ENCODE assay signal across 11 cellular contexts in the genomic region with DNA sequence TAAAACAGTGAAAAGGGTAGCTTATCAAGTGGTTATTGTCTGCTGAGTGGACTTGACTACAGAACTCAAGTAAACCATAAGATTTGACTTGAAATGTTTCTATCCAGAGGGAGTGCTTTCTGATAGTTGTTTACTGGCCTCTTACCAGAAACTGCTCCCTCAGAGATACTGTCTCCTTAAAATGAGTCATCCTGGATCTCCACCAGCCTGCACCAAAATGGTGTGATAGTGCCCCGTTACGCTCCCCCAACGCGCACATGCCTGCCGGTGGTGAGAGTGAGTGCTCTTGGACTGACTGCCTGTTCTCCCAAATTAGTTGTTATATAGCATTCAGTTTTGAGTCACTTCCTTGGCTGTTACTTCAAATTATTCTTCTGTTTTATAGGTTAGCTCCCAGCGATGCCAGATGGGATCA. TPM values are rescaled to one million over a fixed set of nuclear protein-coding genes. Genes with fewer than 3 reads are reported as not detected.
DNase-seq lines count a peak whose midpoint lies in the region; ATAC-seq and TF ChIP-seq lines count a peak whose summit lies in the region.
"Had no signal": no experiment of that assay in that cellular context is flagged by ENCODE, and none has a peak within 500 bp of the region (broad histone marks: within the 10 kb centered on the region; RNA-seq: fewer than 3 reads in every experiment).

No MANE protein-coding gene starts in this region.

- CTCF ChIA-PET in activated naive CD4-positive, alpha-beta T cell treated with anti-CD3 and anti-CD28 coated beads for 36 hours (lab: Charles Lee) = no interaction called here

- TF ChIP-seq CTCF in left ventricle myocardium inferior (IDR thresholded peaks at IDR 0.05; ENCODE audit: borderline replicate concordance) (no peak), upper lobe of right lung (IDR thresholded peaks at IDR 0.05) (no peak)

- H3K4me3 ChIP-seq in left ventricle myocardium inferior (peak overlapping the region; percentile 6), upper lobe of right lung (no peak overlapping the region)
- H3K4me3 ChIP-seq: HAP-1 had no signal

- no peaks in the 10 kb centered on the region for H3K27me3 Mint-ChIP-seq in activated naive CD4-positive, alpha-beta T cell treated with anti-CD3 and anti-CD28 coated beads for 36 hours (ENCODE audit: low read depth)
- no peaks in the 10 kb centered on the region for H3K27me3 Mint-ChIP-seq in activated naive CD8-positive, alpha-beta T cell treated with anti-CD3 and anti-CD28 coated beads, Interleukin-2, amount 50 U/mL, for 24 hours

- peaks cover 68% of the 10 kb centered on the region for H3K36me3 Mint-ChIP-seq in activated naive CD4-positive, alpha-beta T cell treated with anti-CD3 and anti-CD28 coated beads for 36 hours (ENCODE audit: low read depth)
- peaks cover 80% of the 10 kb centered on the region for H3K36me3 Mint-ChIP-seq in activated naive CD8-positive, alpha-beta T cell treated with anti-CD3 and anti-CD28 coated beads, Interleukin-2, amount 50 U/mL, for 24 hours (ENCODE audit: low read depth)

- no peaks in the 10 kb centered on the region for H3K9me3 Mint-ChIP-seq in activated naive CD4-positive, alpha-beta T cell treated with anti-CD3 and anti-CD28 coated beads for 36 hours
- no peaks in the 10 kb centered on the region for H3K9me3 Mint-ChIP-seq in activated naive CD8-positive, alpha-beta T cell treated with anti-CD3 and anti-CD28 coated beads, Interleukin-2, amount 50 U/mL, for 24 hours

- H3K4me1 ChIP-seq in left ventricle myocardium inferior (peaks cover 72% of the 10 kb centered on the region), upper lobe of right lung (peaks cover 53% of the 10 kb centered on the region)

- H3K36me3 ChIP-seq in left ventricle myocardium inferior = peaks cover 38% of the 10 kb centered on the region
- H3K36me3 ChIP-seq in upper lobe of right lung = peaks cover 32% of the 10 kb centered on the region

- H3K4me3 Mint-ChIP-seq in activated naive CD4-positive, alpha-beta T cell treated with anti-CD3 and anti-CD28 coated beads for 36 hours = no peak overlapping the region
- peak overlapping the region; percentile 39 for H3K4me3 Mint-ChIP-seq in activated naive CD8-positive, alpha-beta T cell treated with anti-CD3 and anti-CD28 coated beads, Interleukin-2, amount 50 U/mL, for 24 hours

- H3K9me3 ChIP-seq in left ventricle myocardium inferior (replicated peaks) (no peaks in the 10 kb centered on the region), upper lobe of right lung (no peaks in the 10 kb centered on the region)
- H3K9me3 ChIP-seq: HAP-1 had no signal

- peak; percentile 11 for ATAC-seq in activated naive CD8-positive, alpha-beta T cell treated with anti-CD3 and anti-CD28 coated beads, Interleukin-2, amount 50 U/mL, for 24 hours
- ATAC-seq in upper lobe of right lung (peak; percentile 5), HG03460 (IDR thresholded peaks at IDR 0.05; ENCODE audit: unreplicated experiment) (no peak)

- H3K27ac ChIP-seq in left ventricle myocardium inferior (replicated peaks) (peak overlapping the region; percentile 47), upper lobe of right lung (no peak overlapping the region)

- peaks cover 62% of the 10 kb centered on the region for H3K4me1 Mint-ChIP-seq in activated naive CD4-positive, alpha-beta T cell treated with anti-CD3 and anti-CD28 coated beads for 36 hours (ENCODE audit: low read depth)
- peaks cover 75% of the 10 kb centered on the region for H3K4me1 Mint-ChIP-seq in activated naive CD8-positive, alpha-beta T cell treated with anti-CD3 and anti-CD28 coated beads, Interleukin-2, amount 50 U/mL, for 24 hours

- H3K27ac Mint-ChIP-seq in activated naive CD4-positive, alpha-beta T cell treated with anti-CD3 and anti-CD28 coated beads for 36 hours = peak overlapping the region; percentile 69
- peak overlapping the region; percentile 68 for H3K27ac Mint-ChIP-seq in activated naive CD8-positive, alpha-beta T cell treated with anti-CD3 and anti-CD28 coated beads, Interleukin-2, amount 50 U/mL, for 24 hours

- H3K27me3 ChIP-seq in left ventricle myocardium inferior (ENCODE audit: low read depth) = no peaks in the 10 kb centered on the region
- no peaks in the 10 kb centered on the region for H3K27me3 ChIP-seq in upper lobe of right lung

- DNase-seq in activated naive CD4-positive, alpha-beta T cell treated with anti-CD3 and anti-CD28 coated beads for 36 hours = peak; percentile 27
- DNase-seq in activated naive CD4-positive, alpha-beta T cell treated with anti-CD3 and anti-CD28 coated beads, Interleukin-2, amount 50 U/mL, for 16 hours = no peak
- no peak for DNase-seq in activated naive CD8-positive, alpha-beta T cell treated with anti-CD3 and anti-CD28 coated beads, Interleukin-2, amount 50 U/mL, for 24 hours
- DNase-seq in left ventricle myocardium inferior (no peak), upper lobe of right lung (no peak), HuH-7.5 (ENCODE audit: low spot score) (no peak), SHP77 (lab: John Stamatoyannopoulos, UW) (no peak)
- DNase-seq: DMS153, NCI-H1436 treated with DMSO at 0.1 percent for 48 hours had no signal

- intact Hi-C loops in activated naive CD4-positive, alpha-beta T cell treated with anti-CD3 and anti-CD28 coated beads for 36 hours (cut with micrococcal nuclease) = no loop called here
- intact Hi-C loops in left ventricle myocardium inferior (cut with micrococcal nuclease) (no loop called here), upper lobe of right lung (cut with DNase I) (no loop called here)

RNA-seq across cellular contexts. Expression of gene PRCD, which starts 22.9 kb away (rescaled TPM):
- not detected for total RNA-seq in activated naive CD4-positive, alpha-beta T cell treated with anti-CD3 and anti-CD28 coated beads for 36 hours
- total RNA-seq in left ventricle myocardium inferior (3.9 TPM), upper lobe of right lung (7.7 TPM)

RNA-seq across cellular contexts. Expression of gene ST6GALNAC2, which starts 22.9 kb away (rescaled TPM):
- total RNA-seq in activated naive CD4-positive, alpha-beta T cell treated with anti-CD3 and anti-CD28 coated beads for 36 hours = not detected
- total RNA-seq in left ventricle myocardium inferior (4.3 TPM), upper lobe of right lung (24.5 TPM)

RNA-seq across cellular contexts. Expression of gene CYGB, which starts 25.2 kb away (rescaled TPM):
- total RNA-seq in activated naive CD4-positive, alpha-beta T cell treated with anti-CD3 and anti-CD28 coated beads for 36 hours = not detected
- total RNA-seq in left ventricle myocardium inferior (24.1 TPM), upper lobe of right lung (34.3 TPM)

Comparison
In these comparisons a context has a peak if more than half of its experiments do, and no peak if none do; other contexts are left out.
1. RNA of gene CYGB, which starts 25.2 kb away (total RNA-seq): 34.3 TPM in upper lobe of right lung (single experiment) and 24.1 TPM in left ventricle myocardium inferior (single experiment); not detected in activated naive CD4-positive, alpha-beta T cell treated with anti-CD3 and anti-CD28 coated beads for 36 hours; every median in the first group is over 10 times any median in the second.